ENCODE assay signal across 12 cellular contexts in the genomic region with DNA sequence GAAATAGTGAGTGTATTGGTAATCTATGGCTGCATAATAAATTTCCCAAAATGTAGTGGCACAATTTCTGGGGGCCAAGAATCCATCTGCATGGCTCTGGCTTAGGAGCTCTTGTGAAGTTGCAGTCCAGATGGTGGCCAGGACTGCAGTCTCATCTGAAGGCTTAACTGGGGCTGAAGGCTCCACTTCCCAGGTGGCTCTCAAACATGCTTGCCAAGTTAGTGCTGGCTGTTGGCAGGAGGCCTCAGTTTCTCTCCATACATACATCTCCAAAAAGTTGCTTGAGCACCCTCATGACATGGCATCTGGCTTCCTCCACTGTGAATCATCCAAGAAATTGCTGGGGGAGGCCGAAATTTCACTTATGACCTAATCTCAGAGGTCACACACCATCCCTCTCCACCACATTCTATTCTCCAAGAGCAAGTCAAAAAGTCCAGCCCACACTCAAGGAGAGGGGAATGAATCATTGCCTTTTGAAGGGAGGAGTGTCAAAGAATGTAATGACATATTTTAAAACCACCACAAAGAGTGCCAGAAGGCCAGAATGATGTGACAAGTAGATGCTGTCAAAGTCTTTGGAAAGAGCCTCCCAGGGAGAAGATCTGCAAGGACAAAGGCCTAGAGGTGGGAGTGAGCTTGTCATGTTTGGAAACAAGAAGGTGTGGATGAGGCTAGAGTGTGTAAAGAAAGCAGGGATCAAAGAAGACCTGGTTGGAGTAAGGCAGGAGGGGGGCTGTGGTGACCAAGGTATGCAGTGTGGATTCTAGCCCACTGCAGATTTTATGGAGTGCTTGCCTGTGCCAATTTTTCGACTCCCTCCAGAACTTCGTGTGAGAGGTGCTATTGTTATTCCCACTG.
A peak's percentile ranks its signal among the peaks of the same experiment; 100 is the strongest.
DNase-seq lines count a peak whose midpoint lies in the region; FAIRE-seq and TF ChIP-seq lines count a peak whose summit lies in the region.
"Had no signal": no experiment of that assay in that cellular context is flagged by ENCODE, and none has a peak within 500 bp of the region (broad histone marks: within the 10 kb centered on the region; RNA-seq: fewer than 3 reads in every experiment).

No MANE protein-coding gene starts in this region.

- no peak overlapping the region for H2BK15ac ChIP-seq in mesenchymal stem cell (ENCODE audit: low read depth, poor library complexity, severe bottlenecking)

- H4K8ac ChIP-seq in mesenchymal stem cell (ENCODE audit: low read length) = peak overlapping the region; percentile 83

- H2BK120ac ChIP-seq in mesenchymal stem cell (ENCODE audit: low read depth, low read length) = peak overlapping the region; percentile 93

- intact Hi-C loops in kidney (cut with DNase I) = no loop called here

- H3K9ac ChIP-seq in mesenchymal stem cell (ENCODE audit: low read length) (no peak overlapping the region), kidney (ENCODE audit: low read length in 2 of 2) (no peak overlapping the region)

- peak overlapping the region; percentile 90 for H4K91ac ChIP-seq in mesenchymal stem cell (ENCODE audit: low read length)

- H2BK5ac ChIP-seq in mesenchymal stem cell (ENCODE audit: low read depth, low read length, poor library complexity, severe bottlenecking) = peak overlapping the region; percentile 85

- H3K27me3 ChIP-seq in mesenchymal stem cell (ENCODE audit: control insufficient read depth in 1 of 2, insufficient read depth in 1 of 2, low read length in 2 of 2) = peaks cover 0 to 20% of the 10 kb centered on the region in 2 experiments
- H3K27me3 ChIP-seq: adrenal gland, SJCRH30 had no signal

- H3K4me1 ChIP-seq in mesenchymal stem cell (ENCODE audit: control insufficient read depth, insufficient read depth, low read depth, low read length) (peaks cover 20% of the 10 kb centered on the region), kidney (ENCODE audit: control insufficient read depth in 1 of 2, insufficient read depth in 1 of 2, low read depth in 1 of 2, low read length in 2 of 2) (peaks cover 0 to 2% of the 10 kb centered on the region in 2 donors)
- H3K4me1 ChIP-seq: adrenal gland had no signal

- peak; percentile 52 for DNase-seq in AG08396 (ENCODE audit: low spot score)
- DNase-seq in HS-5 (ENCODE audit: low read depth) = peak; percentile 85
- DNase-seq in caudate nucleus (lab: John Stamatoyannopoulos, UW) = peak in 3 of 61 donors; percentile 15 to 52 (median 28)
- peak; percentile 95 for DNase-seq in mesenchymal stem cell
- no peak for DNase-seq in medulla oblongata (ENCODE audit: extremely low spot score)
- no peak for DNase-seq in NCI-H524 treated with DMSO at 0.1 percent for 48 hours (lab: John Stamatoyannopoulos, UW)
- DNase-seq in mesenteric fat pad (ENCODE audit: low spot score) = no peak
- no peak for DNase-seq in kidney
- DNase-seq: adrenal gland; Caco-2; SJCRH30; stimulated activated CD4-positive, alpha-beta T cell treated with anti-CD3 and anti-CD28 coated beads, Interleukin-12 subunit alpha, Interleukin-12 subunit beta, amount 100 ng/mL, for 4 hours had no signal

- TF ChIP-seq CTCF in kidney (IDR thresholded peaks at IDR 0.05; ENCODE audit: borderline replicate concordance, extremely low read depth, insufficient read depth) = no peak

- H3K36me3 ChIP-seq in mesenchymal stem cell (ENCODE audit: control insufficient read depth in 1 of 2, insufficient read depth in 2 of 2, low read depth in 1 of 2, low read length in 2 of 2) (no peaks in the 10 kb centered on the region), kidney (ENCODE audit: control insufficient read depth in 1 of 2, insufficient read depth in 2 of 2, low read length in 2 of 2) (no peaks in the 10 kb centered on the region)
- H3K36me3 ChIP-seq: adrenal gland, SJCRH30 had no signal

- peak overlapping the region; percentile 92 for H2AK5ac ChIP-seq in mesenchymal stem cell (ENCODE audit: low read length, severe bottlenecking)

- FAIRE-seq in kidney (lab: Jason Lieb, UNC) = no peak

- H3K79me1 ChIP-seq in mesenchymal stem cell (replicated peaks; ENCODE audit: low read length, poor library complexity, severe bottlenecking) = no peaks in the 10 kb centered on the region

- H3K27ac ChIP-seq in caudate nucleus (ENCODE audit: low read depth, low read length) = peak overlapping the region; percentile 50
- peak overlapping the region; percentile 89 for H3K27ac ChIP-seq in mesenchymal stem cell (ENCODE audit: low read length, poor library complexity, severe bottlenecking)
- H3K27ac ChIP-seq in kidney (ENCODE audit: low read depth in 2 of 2, low read length in 2 of 2) = no peak overlapping the region
- H3K27ac ChIP-seq: adrenal gland, SJCRH30 had no signal

- H3K4ac ChIP-seq in mesenchymal stem cell (ENCODE audit: low read depth in 1 of 2, low read length in 2 of 2) = peak overlapping the region; percentile 84 to 93

- no peak overlapping the region for H3K14ac ChIP-seq in mesenchymal stem cell (ENCODE audit: low read length in 2 of 2)

- peak overlapping the region; percentile 82 to 87 for H2BK12ac ChIP-seq in mesenchymal stem cell (ENCODE audit: low read length in 2 of 2)

- no peak overlapping the region for H3K4me2 ChIP-seq in mesenchymal stem cell (ENCODE audit: low read length, poor library complexity, severe bottlenecking)

- 39% methylated on average over 3 of the region's 3 CpGs for WGBS in mesenchymal stem cell

- H3K4me3 ChIP-seq in mesenchymal stem cell (ENCODE audit: insufficient read depth in 1 of 2, low read depth in 1 of 2, low read length in 2 of 2) = peak overlapping the region in 1 of 2 experiments; percentile 26
- H3K4me3 ChIP-seq in kidney (ENCODE audit: low read length in 2 of 2) = no peak overlapping the region
- H3K4me3 ChIP-seq: adrenal gland, SJCRH30 had no signal

- H3K9me3 ChIP-seq in mesenchymal stem cell (ENCODE audit: control insufficient read depth, low read length) (peaks cover 19% of the 10 kb centered on the region), kidney (ENCODE audit: control insufficient read depth in 1 of 2, low read length in 2 of 2) (peaks cover 3 to 8% of the 10 kb centered on the region in 2 donors)
- H3K9me3 ChIP-seq: adrenal gland, Caco-2, SJCRH30 had no signal

- peak overlapping the region; percentile 81 to 92 for H3K18ac ChIP-seq in mesenchymal stem cell (ENCODE audit: low read depth in 1 of 2, low read length in 2 of 2)

- H2AFZ ChIP-seq in mesenchymal stem cell (ENCODE audit: low read depth, low read length) = no peak overlapping the region

- H3K23ac ChIP-seq in mesenchymal stem cell (ENCODE audit: low read length in 2 of 2) = no peak overlapping the region

Comparison
In these comparisons a context has a peak if more than half of its experiments do, and no peak if none do; other contexts are left out.
1. DNase-seq: peak in AG08396 (single experiment), HS-5 (single experiment) and mesenchymal stem cell (single experiment); none in medulla oblongata (single experiment), NCI-H524 treated with DMSO at 0.1 percent for 48 hours (single experiment), mesenteric fat pad (single experiment) and kidney (single experiment).
2. H3K27ac ChIP-seq: peak in caudate nucleus (single experiment) and mesenchymal stem cell (single experiment); none in kidney (0 of 2).